In genomic region chr15:81091889-81092558, GRCh38 we compare ENCODE assay signal across 1 cellular context.
TF ChIP-seq lines count a peak whose summit lies in the region.

No MANE protein-coding gene starts in this region.

TF ChIP-seq in HEK293, 187 proteins besides CTCF, POLR2A, EP300 and RAD21 (continued from another document):
- TF ChIP-seq ZSCAN18 (tag by site-specific recombination; IDR thresholded peaks at IDR 0.05) (no peak), ZBTB44 (tag by site-specific recombination; IDR thresholded peaks at IDR 0.05) (0 out of 2 replicates have a peak, but pooled peaks have one; percentile 43), ZNF629 (tag by site-specific recombination; IDR thresholded peaks at IDR 0.05) (peak; percentile 57; the same call in 1 of the 2 replicates), ZNF398 (tag by site-specific recombination; IDR thresholded peaks at IDR 0.05) (peak; percentile 26; the same call in 1 of the 2 replicates), ZBTB17 (tag by site-specific recombination; IDR thresholded peaks at IDR 0.05) (peak; percentile 93), KLF17 (tag by site-specific recombination; IDR thresholded peaks at IDR 0.05) (0 out of 2 replicates have a peak, but pooled peaks have one; percentile 52), ATF2 (tag by site-specific recombination; IDR thresholded peaks at IDR 0.05; ENCODE audit: low read depth) (no peak), ZEB2 (tag by site-specific recombination; IDR thresholded peaks at IDR 0.05) (0 out of 2 replicates have a peak, but pooled peaks have one; percentile 24)
